ENCODE assay signal across 21 cellular contexts in the genomic region with DNA sequence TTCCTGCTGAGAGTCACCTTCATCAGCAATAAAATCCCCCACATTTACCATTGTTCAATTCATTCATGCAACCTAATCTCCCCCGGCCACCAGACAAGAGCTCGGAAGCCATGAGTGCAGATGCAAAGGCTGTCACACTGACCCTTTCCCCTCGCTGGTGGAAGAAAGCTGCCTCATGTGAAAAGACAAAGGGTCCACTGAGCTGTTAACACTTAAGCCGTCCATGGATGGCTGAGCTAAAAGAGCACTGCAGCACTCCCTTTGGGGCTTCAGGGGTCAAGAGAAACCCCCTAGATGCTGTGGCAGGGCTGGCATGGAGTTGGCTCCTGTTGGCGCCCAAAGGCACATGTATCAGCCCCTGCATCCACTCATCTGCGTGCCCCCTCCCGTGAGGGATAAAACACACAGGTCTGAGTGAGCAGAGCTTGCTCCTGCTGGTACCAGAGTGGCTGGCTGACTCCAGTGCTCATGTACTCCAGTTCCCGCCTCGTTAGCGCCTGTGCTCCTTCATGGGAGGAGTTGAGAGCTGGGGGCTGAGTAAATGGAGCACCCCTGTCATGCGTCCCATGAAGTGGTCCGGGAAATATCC.
"Had no signal": no experiment of that assay in that cellular context is flagged by ENCODE, and none has a peak within 500 bp of the region (broad histone marks: within the 10 kb centered on the region; RNA-seq: fewer than 3 reads in every experiment).

No MANE protein-coding gene starts in this region.

- H3K4me1 Mint-ChIP-seq: naive thymus-derived CD8-positive, alpha-beta T cell; stimulated activated effector memory CD8-positive, alpha-beta T cell treated with anti-CD3 and anti-CD28 coated beads, Interleukin-12 subunit alpha, Interleukin-12 subunit beta, amount 100 ng/mL, for 72 hours had no signal

- H3K27ac ChIP-seq: left lung, parathyroid adenoma, prostate gland, sigmoid colon, testis, tibial artery had no signal

- H3K9ac ChIP-seq: parathyroid adenoma had no signal

- H3K27me3 Mint-ChIP-seq: effector memory CD8-positive, alpha-beta T cell; type B pancreatic cell had no signal

- H3K36me3 ChIP-seq: left lung, prostate gland, sigmoid colon, tibial artery had no signal

- H3K4me3 ChIP-seq: left lung, prostate gland, sigmoid colon, testis, tibial artery had no signal

- H3K9me3 ChIP-seq: left lung, prostate gland, sigmoid colon, testis, tibial artery had no signal

- H3K4me3 Mint-ChIP-seq: effector memory CD8-positive, alpha-beta T cell; naive thymus-derived CD8-positive, alpha-beta T cell; nephron progenitor cell; stimulated activated effector memory CD8-positive, alpha-beta T cell treated with anti-CD3 and anti-CD28 coated beads, Interleukin-12 subunit alpha, Interleukin-12 subunit beta, amount 100 ng/mL, for 72 hours; type B pancreatic cell had no signal

- H3K4me1 ChIP-seq: left lung, parathyroid adenoma, prostate gland, sigmoid colon, testis, tibial artery had no signal

- DNase-seq: effector memory CD8-positive, alpha-beta T cell; head of caudate nucleus; left cardiac atrium; mesenchymal stem cell; nephron progenitor cell; right cardiac atrium; sigmoid colon; stimulated activated CD4-positive, alpha-beta T cell treated with anti-CD3 and anti-CD28 coated beads, Interleukin-2, amount 100 ng/mL, for 24 hours; stimulated activated CD4-positive, alpha-beta T cell treated with anti-CD3 and anti-CD28 coated beads, Interleukin-4, amount 100 ng/mL, for 24 hours; stimulated activated naive CD8-positive, alpha-beta T cell treated with anti-CD3 and anti-CD28 coated beads, Interleukin-15, Interleukin-2, amounts not matched to agents 100 U/mL and 50 U/mL, for 24 hours; substantia nigra; testis had no signal

- H3K36me3 Mint-ChIP-seq: naive thymus-derived CD8-positive, alpha-beta T cell; stimulated activated effector memory CD8-positive, alpha-beta T cell treated with anti-CD3 and anti-CD28 coated beads, Interleukin-12 subunit alpha, Interleukin-12 subunit beta, amount 100 ng/mL, for 72 hours; type B pancreatic cell had no signal

- H3K79me2 ChIP-seq: parathyroid adenoma had no signal

- ATAC-seq: effector memory CD8-positive, alpha-beta T cell; left cardiac atrium; left lung; naive thymus-derived CD8-positive, alpha-beta T cell; right cardiac atrium; stimulated activated effector memory CD8-positive, alpha-beta T cell treated with anti-CD3 and anti-CD28 coated beads, Interleukin-12 subunit alpha, Interleukin-12 subunit beta, amount 100 ng/mL, for 72 hours; stimulated activated naive CD8-positive, alpha-beta T cell treated with anti-CD3 and anti-CD28 coated beads, Interleukin-15, Interleukin-2, amounts not matched to agents 100 U/mL and 50 U/mL, for 24 hours had no signal

- H3K27ac Mint-ChIP-seq: effector memory CD8-positive, alpha-beta T cell; naive thymus-derived CD8-positive, alpha-beta T cell; nephron progenitor cell; stimulated activated effector memory CD8-positive, alpha-beta T cell treated with anti-CD3 and anti-CD28 coated beads, Interleukin-12 subunit alpha, Interleukin-12 subunit beta, amount 100 ng/mL, for 72 hours; type B pancreatic cell had no signal

- H3K9me3 Mint-ChIP-seq: nephron progenitor cell had no signal

- FAIRE-seq: colon, frontal cortex had no signal

- H2AFZ ChIP-seq: parathyroid adenoma had no signal

- H3K27me3 ChIP-seq: left lung, sigmoid colon, testis, tibial artery had no signal
